9 cellular contexts compared by ENCODE assay signal in the genomic region with DNA sequence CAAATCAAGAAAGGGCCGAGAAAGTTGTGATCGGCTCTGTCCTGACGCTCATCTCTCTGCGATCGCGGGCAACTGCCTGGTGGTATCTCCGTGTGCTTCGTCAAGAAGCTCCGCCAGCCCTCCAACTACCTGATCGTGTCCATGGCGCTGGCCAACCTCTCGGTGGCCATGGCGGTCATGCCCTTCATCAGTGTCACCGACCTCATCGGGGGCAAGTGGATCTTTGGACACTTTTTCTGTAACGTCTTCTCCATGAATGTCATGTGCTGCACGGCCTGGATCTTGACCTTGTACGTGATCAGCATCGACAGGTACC. TPM values are rescaled to one million over a fixed set of nuclear protein-coding genes. Genes with fewer than 3 reads are reported as not detected.
A peak's percentile ranks its signal among the peaks of the same experiment; 100 is the strongest.
DNase-seq lines count a peak whose midpoint lies in the region; ATAC-seq, FAIRE-seq and TF ChIP-seq lines count a peak whose summit lies in the region.
"Had no signal": no experiment of that assay in that cellular context is flagged by ENCODE, and none has a peak within 500 bp of the region (broad histone marks: within the 10 kb centered on the region; RNA-seq: fewer than 3 reads in every experiment).

No MANE protein-coding gene starts in this region.

- no peaks in the 10 kb centered on the region for H3K9me2 ChIP-seq in Karpas-422 (replicated peaks; ENCODE audit: insufficient read depth, low read length)

- no peaks in the 10 kb centered on the region for H3K36me3 ChIP-seq in Karpas-422 (ENCODE audit: insufficient read depth, low read length)

- H3K79me2 ChIP-seq in Karpas-422 (ENCODE audit: low read length), result no peaks in the 10 kb centered on the region

- peak overlapping the region; percentile 77 to 84 for H3K4me3 Mint-ChIP-seq in effector memory CD8-positive, alpha-beta T cell
- peak overlapping the region; percentile 91 for H3K4me3 Mint-ChIP-seq in natural killer cell treated with Interleukin-12 subunit alpha and Interleukin-12 subunit beta and Interleukin-15 and Interleukin-18, amount 100 ng/mL, for 72 hours

- no peak for DNase-seq in A549 (ENCODE audit: low read depth in 1 of 2, low spot score in 1 of 2)
- DNase-seq in Karpas-422, result no peak
- no peak for DNase-seq in effector memory CD8-positive, alpha-beta T cell
- DNase-seq in natural killer cell treated with Interleukin-12 subunit alpha and Interleukin-12 subunit beta and Interleukin-15 and Interleukin-18, amount 100 ng/mL, for 72 hours (ENCODE audit: low spot score), result no peak
- no peak for DNase-seq in NCI-H2196 treated with DMSO at 0.1 percent for 48 hours (lab: John Stamatoyannopoulos, UW; ENCODE audit: unreplicated experiment)
- no peak for DNase-seq in NCI-H446 (lab: John Stamatoyannopoulos, UW)

- no peaks in the 10 kb centered on the region for H3K27me3 Mint-ChIP-seq in effector memory CD8-positive, alpha-beta T cell
- peaks cover 8 to 12% of the 10 kb centered on the region in 2 donors for H3K27me3 Mint-ChIP-seq in natural killer cell treated with Interleukin-12 subunit alpha and Interleukin-12 subunit beta and Interleukin-15 and Interleukin-18, amount 100 ng/mL, for 72 hours

- H3K9me3 ChIP-seq in A549 (no peaks in the 10 kb centered on the region), Karpas-422 (ENCODE audit: low read length) (no peaks in the 10 kb centered on the region)

- peak overlapping the region; percentile 88 for H3K4me3 ChIP-seq in A549
- H3K4me3 ChIP-seq in Karpas-422 (ENCODE audit: low read length), result peak overlapping the region; percentile 66; the same call in 1 of the 2 replicates

- peak overlapping the region; percentile 80 to 96 for H3K27ac ChIP-seq in A549
- H3K27ac ChIP-seq in Karpas-422 (ENCODE audit: low read length), result no peak overlapping the region

- TF ChIP-seq EP300 in A549 (IDR thresholded peaks at IDR 0.05), result no peak

- H3K36me3 Mint-ChIP-seq in effector memory CD8-positive, alpha-beta T cell (ENCODE audit: insufficient read depth), result peaks cover 3% of the 10 kb centered on the region
- no peaks in the 10 kb centered on the region for H3K36me3 Mint-ChIP-seq in natural killer cell treated with Interleukin-12 subunit alpha and Interleukin-12 subunit beta and Interleukin-15 and Interleukin-18, amount 100 ng/mL, for 72 hours

- POLR2A ChIA-PET in A549 (lab: Yijun Ruan, JAX), result interaction anchor here (1.1 kb wide), 1 partner anchor 210 kb away, joined by 4 read pairs; no protein-coding TSS in a partner anchor

- no peak overlapping the region for H2AFZ ChIP-seq in Karpas-422 (ENCODE audit: low read length)

- H3K9ac ChIP-seq in Karpas-422 (ENCODE audit: low read length), result no peak overlapping the region

- CTCF ChIA-PET in A549 (lab: Yijun Ruan, JAX), result interaction anchor here (0.6 to 2.1 kb wide), 4 partner anchors 19 to 214 kb away, joined by 3 to 9 read pairs (median 4); no protein-coding TSS in a partner anchor

- no peak for TF ChIP-seq CTCF in A549 (IDR thresholded peaks at IDR 0.05)

- H3K4me1 ChIP-seq in A549, result peaks cover 15% of the 10 kb centered on the region
- H3K4me1 ChIP-seq in Karpas-422 (ENCODE audit: low read length), result peaks cover 15% of the 10 kb centered on the region

- 89% methylated on average over 19 of the region's 19 CpGs for WGBS in A549 (ENCODE audit: missing lambda C conversion rate)

- no peaks in the 10 kb centered on the region for H3K9me3 Mint-ChIP-seq in effector memory CD8-positive, alpha-beta T cell
- H3K9me3 Mint-ChIP-seq in natural killer cell treated with Interleukin-12 subunit alpha and Interleukin-12 subunit beta and Interleukin-15 and Interleukin-18, amount 100 ng/mL, for 72 hours, result no peaks in the 10 kb centered on the region

- H4K20me1 ChIP-seq in Karpas-422 (ENCODE audit: insufficient read depth, low read depth, low read length), result no peaks in the 10 kb centered on the region; the same call in 1 of the 2 replicates

- no peak for FAIRE-seq in A549 (lab: Jason Lieb, UNC)

- no peak for TF ChIP-seq POLR2A in A549 (IDR thresholded peaks at IDR 0.05; ENCODE audit: low read length)

- peak overlapping the region in 1 of 2 donors; percentile 57 for H3K27ac Mint-ChIP-seq in effector memory CD8-positive, alpha-beta T cell
- peak overlapping the region; percentile 64 to 66 for H3K27ac Mint-ChIP-seq in natural killer cell treated with Interleukin-12 subunit alpha and Interleukin-12 subunit beta and Interleukin-15 and Interleukin-18, amount 100 ng/mL, for 72 hours

- ATAC-seq in A549 (no peak), GM19452 (IDR thresholded peaks at IDR 0.05; ENCODE audit: unreplicated experiment) (no peak), HG03432 (IDR thresholded peaks at IDR 0.05; ENCODE audit: unreplicated experiment) (no peak)
- no peak for ATAC-seq in effector memory CD8-positive, alpha-beta T cell (replicated peaks)
- ATAC-seq in natural killer cell treated with Interleukin-12 subunit alpha and Interleukin-12 subunit beta and Interleukin-15 and Interleukin-18, amount 100 ng/mL, for 72 hours, result no peak

- peaks cover 25 to 37% of the 10 kb centered on the region in 2 donors for H3K4me1 Mint-ChIP-seq in effector memory CD8-positive, alpha-beta T cell (ENCODE audit: low read depth in 2 of 2)
- peaks cover 28 to 33% of the 10 kb centered on the region in 2 donors for H3K4me1 Mint-ChIP-seq in natural killer cell treated with Interleukin-12 subunit alpha and Interleukin-12 subunit beta and Interleukin-15 and Interleukin-18, amount 100 ng/mL, for 72 hours (ENCODE audit: low read depth in 2 of 2)

- peak overlapping the region; percentile 82 for H3K4me2 ChIP-seq in A549
- peak overlapping the region; percentile 69 for H3K4me2 ChIP-seq in Karpas-422 (ENCODE audit: low read depth, low read length, poor library complexity, severe bottlenecking)

- TF ChIP-seq RAD21 in A549 (conservative IDR thresholded peaks at IDR 0.05 in 1 of 2, IDR thresholded peaks at IDR 0.05 in 1 of 2), result no peak

- no peaks in the 10 kb centered on the region for H3K27me3 ChIP-seq in Karpas-422 (ENCODE audit: low read length)

TF ChIP-seq in A549, 52 proteins besides CTCF, POLR2A, EP300 and RAD21:
- 0 out of 2 replicates have a peak, but pooled peaks have one; percentile 10 for TF ChIP-seq HOXB5 (CRISPR knock-in tag; IDR thresholded peaks at IDR 0.05)
- TF ChIP-seq, protein P1, sequence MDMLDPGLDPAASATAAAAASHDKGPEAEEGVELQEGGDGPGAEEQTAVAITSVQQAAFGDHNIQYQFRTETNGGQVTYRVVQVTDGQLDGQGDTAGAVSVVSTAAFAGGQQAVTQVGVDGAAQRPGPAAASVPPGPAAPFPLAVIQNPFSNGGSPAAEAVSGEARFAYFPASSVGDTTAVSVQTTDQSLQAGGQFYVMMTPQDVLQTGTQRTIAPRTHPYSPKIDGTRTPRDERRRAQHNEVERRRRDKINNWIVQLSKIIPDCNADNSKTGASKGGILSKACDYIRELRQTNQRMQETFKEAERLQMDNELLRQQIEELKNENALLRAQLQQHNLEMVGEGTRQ (IDR thresholded peaks at IDR 0.05), result no peak
- no peak for TF ChIP-seq PHF8 (IDR thresholded peaks at IDR 0.05; ENCODE audit: borderline replicate concordance, low read depth)
- TF ChIP-seq HEYL (CRISPR knock-in tag; IDR thresholded peaks at IDR 0.05), result no peak
- TF ChIP-seq CBX2 (IDR thresholded peaks at IDR 0.05; ENCODE audit: borderline replicate concordance, low read depth), result no peak
- TF ChIP-seq TFCP2L1 (CRISPR knock-in tag; IDR thresholded peaks at IDR 0.05), result no peak
- TF ChIP-seq EHF (CRISPR knock-in tag; IDR thresholded peaks at IDR 0.05), result no peak

RNA-seq across cellular contexts. Expression of gene HEBP1, which starts 1.6 kb away (rescaled TPM):
- polyA plus RNA-seq in A549 (2011; rRNA removed) (24.8 and 40.3 TPM in 2 replicates), A549 (2017; fragmentation: RNase III; extraction: RNeasy Plus Mini Kit Qiagen cat#74134 plus additional on column Dnase treatment) (47.5 to 49.3 TPM (median 48.9 TPM) in 3 replicates)
- polyA plus RNA-seq in A549 (2012; cell fraction: cytosol; rRNA removed), result 31.0 and 31.8 TPM in 2 replicates
- polyA plus RNA-seq in A549 (2012; cell fraction: nucleus; rRNA removed), result 18.5 and 22.6 TPM in 2 replicates
- 32.5 and 34.3 TPM in 2 replicates for polyA minus RNA-seq in A549 (2011; rRNA and poly(A)+ RNA removed)
- total RNA-seq in Karpas-422 (2014; rRNA removed; shearing (Covaris generic); ENCODE audit: low replicate concordance), result 0.22 and 0.34 TPM in 2 replicates
- total RNA-seq in natural killer cell treated with Interleukin-12 subunit alpha and Interleukin-12 subunit beta and Interleukin-15 and Interleukin-18, amount 100 ng/mL, for 72 hours, result 10 to 100 TPM; 11.2 to 13.9 TPM

RNA-seq across cellular contexts. Expression of gene FAM234B, which starts 42.5 kb away (rescaled TPM):
- polyA plus RNA-seq in A549 (2011; rRNA removed) (7.4 and 7.5 TPM in 2 replicates), A549 (2017; fragmentation: RNase III; extraction: RNeasy Plus Mini Kit Qiagen cat#74134 plus additional on column Dnase treatment) (2.5 to 2.8 TPM (median 2.6 TPM) in 3 replicates)
- 2.2 and 2.4 TPM in 2 replicates for polyA plus RNA-seq in A549 (2012; cell fraction: cytosol; rRNA removed)
- 2.8 and 3.5 TPM in 2 replicates for polyA plus RNA-seq in A549 (2012; cell fraction: nucleus; rRNA removed)
- polyA minus RNA-seq in A549 (2011; rRNA and poly(A)+ RNA removed), result 17.4 and 18.1 TPM in 2 replicates
- total RNA-seq in Karpas-422 (2014; rRNA removed; shearing (Covaris generic); ENCODE audit: low replicate concordance), result 3.9 and 5.6 TPM in 2 replicates
- total RNA-seq in natural killer cell treated with Interleukin-12 subunit alpha and Interleukin-12 subunit beta and Interleukin-15 and Interleukin-18, amount 100 ng/mL, for 72 hours, result 10 to 100 TPM in 1 of 2 donors, 1 to 10 TPM in 1; 7.2 to 10.1 TPM

RNA-seq across cellular contexts. Expression of gene GPRC5D, which starts 49.7 kb away (rescaled TPM):
- polyA plus RNA-seq in A549 (2011; rRNA removed) (not detected in 2 replicates), A549 (2017; fragmentation: RNase III; extraction: RNeasy Plus Mini Kit Qiagen cat#74134 plus additional on column Dnase treatment) (not detected in 3 replicates)
- polyA plus RNA-seq in A549 (2012; cell fraction: cytosol; rRNA removed), result 0.04 TPM in 1 of 2 replicates, not detected in the other
- polyA plus RNA-seq in A549 (2012; cell fraction: nucleus; rRNA removed), result 0.23 TPM in 2 replicates
- polyA minus RNA-seq in A549 (2011; rRNA and poly(A)+ RNA removed), result not detected in 2 replicates
- not detected in 2 replicates for total RNA-seq in Karpas-422 (2014; rRNA removed; shearing (Covaris generic); ENCODE audit: low replicate concordance)
- not detected for total RNA-seq in natural killer cell treated with Interleukin-12 subunit alpha and Interleukin-12 subunit beta and Interleukin-15 and Interleukin-18, amount 100 ng/mL, for 72 hours
- total RNA-seq: sciatic nerve had no signal
